8 cellular contexts compared by ENCODE assay signal in genomic region chr17:49724552-49724951, GRCh38. TPM values are rescaled to one million over a fixed set of nuclear protein-coding genes. Genes with fewer than 3 reads are reported as not detected.
DNase-seq lines count a peak whose midpoint lies in the region; ATAC-seq and TF ChIP-seq lines count a peak whose summit lies in the region.
"Not testable (repeated sequence)": the region's sequence is repeated elsewhere in the genome, so short reads cannot be mapped to it uniquely, and the experiment has no call there.

No MANE protein-coding gene starts in this region.

- not testable (repeated sequence) for H3K27me3 Mint-ChIP-seq in activated T-helper 17 cell treated with anti-CD3 and anti-CD28 coated beads, Interleukin-2, amount 50 U/mL, for 72 hours; immature natural killer cell (ENCODE audit: low read depth in 3 of 3); naive thymus-derived CD4-positive, alpha-beta T cell

- not testable (repeated sequence) for H3K9me3 Mint-ChIP-seq in activated T-helper 17 cell treated with anti-CD3 and anti-CD28 coated beads, Interleukin-2, amount 50 U/mL, for 72 hours; immature natural killer cell; naive thymus-derived CD4-positive, alpha-beta T cell

- H3K4me2 ChIP-seq in BLaER1 treated with 17β-estradiol and CSF1 and Interleukin-3, amounts not matched to agents 10 nM and 100 nM, result peak overlapping the region in 9 of 11 experiments; percentile 52 to 89 (median 84); a peak in 18 of 22 replicates

- DNase-seq in SJCRH30; immature natural killer cell; naive thymus-derived CD4-positive, alpha-beta T cell: not testable (repeated sequence)

- ATAC-seq in activated T-helper 17 cell treated with anti-CD3 and anti-CD28 coated beads, Interleukin-2, amount 50 U/mL, for 72 hours (replicated peaks); gastroesophageal sphincter; naive thymus-derived CD4-positive, alpha-beta T cell: not testable (repeated sequence)

- peaks cover 77% of the 10 kb centered on the region for H3K36me3 Mint-ChIP-seq in activated T-helper 17 cell treated with anti-CD3 and anti-CD28 coated beads, Interleukin-2, amount 50 U/mL, for 72 hours (ENCODE audit: low read depth)
- H3K36me3 Mint-ChIP-seq in immature natural killer cell, result peaks cover 14 to 52% (median 30%) of the 10 kb centered on the region in 3 donors
- peaks cover 10 to 50% (median 34%) of the 10 kb centered on the region in 5 donors for H3K36me3 Mint-ChIP-seq in naive thymus-derived CD4-positive, alpha-beta T cell

- 0 out of 20 replicates have a peak overlapping the region, but pooled peaks of 1 of the 10 experiments have one; percentile 26 for H3K4me3 ChIP-seq in BLaER1 treated with 17β-estradiol and CSF1 and Interleukin-3, amounts not matched to agents 10 nM and 100 nM
- not testable (repeated sequence) for H3K4me3 ChIP-seq in SJCRH30; gastroesophageal sphincter; naive thymus-derived CD4-positive, alpha-beta T cell (ENCODE audit: low read length); rectal smooth muscle tissue (ENCODE audit: low read length)
- H3K4me3 ChIP-seq in stomach smooth muscle (ENCODE audit: low read length in 2 of 2), result peak overlapping the region in 1 of 2 donors; percentile 8

- peaks cover 20% of the 10 kb centered on the region for H3K4me1 Mint-ChIP-seq in activated T-helper 17 cell treated with anti-CD3 and anti-CD28 coated beads, Interleukin-2, amount 50 U/mL, for 72 hours
- H3K4me1 Mint-ChIP-seq in immature natural killer cell, result peaks cover 56 to 77% of the 10 kb centered on the region in 2 donors
- H3K4me1 Mint-ChIP-seq in naive thymus-derived CD4-positive, alpha-beta T cell, result peaks cover 23 to 54% (median 41%) of the 10 kb centered on the region in 7 donors

- not testable (repeated sequence) for TF ChIP-seq POLR2A in gastroesophageal sphincter (IDR thresholded peaks at IDR 0.05)

- intact Hi-C loops in naive thymus-derived CD4-positive, alpha-beta T cell (cut with micrococcal nuclease), result not testable (repeated sequence)

- not testable (repeated sequence) for TF ChIP-seq CTCF in gastroesophageal sphincter (IDR thresholded peaks at IDR 0.05)

- H3K36me3 ChIP-seq in BLaER1 treated with 17β-estradiol and CSF1 and Interleukin-3, amounts not matched to agents 10 nM and 100 nM, result peaks cover 20 to 100% (median 83%) of the 10 kb centered on the region in 11 experiments
- not testable (repeated sequence) for H3K36me3 ChIP-seq in SJCRH30
- peaks cover 0 to 30% of the 10 kb centered on the region in 2 donors for H3K36me3 ChIP-seq in gastroesophageal sphincter
- H3K36me3 ChIP-seq in naive thymus-derived CD4-positive, alpha-beta T cell (ENCODE audit: control insufficient read depth in 2 of 3, insufficient read depth in 3 of 3, low read length in 3 of 3), result peaks cover 19 to 74% (median 28%) of the 10 kb centered on the region in 3 experiments
- H3K36me3 ChIP-seq in rectal smooth muscle tissue (ENCODE audit: control insufficient read depth, insufficient read depth, low read length), result peaks cover 13% of the 10 kb centered on the region
- peaks cover 13 to 19% of the 10 kb centered on the region in 2 donors for H3K36me3 ChIP-seq in stomach smooth muscle (ENCODE audit: control insufficient read depth in 2 of 2, insufficient read depth in 2 of 2, low read length in 2 of 2)

- CTCF ChIA-PET in naive thymus-derived CD4-positive, alpha-beta T cell (lab: Charles Lee), result interaction anchor here (0.7 to 2.2 kb wide), 3 partner anchors 15 to 130 kb away, joined by 3 to 6 read pairs (median 5); no protein-coding TSS in a partner anchor

- not testable (repeated sequence) for TF ChIP-seq EP300 in gastroesophageal sphincter (IDR thresholded peaks at IDR 0.05)

- not testable (repeated sequence) for H3K27me3 ChIP-seq in BLaER1 treated with 17β-estradiol and CSF1 and Interleukin-3, amounts not matched to agents 10 nM and 100 nM; SJCRH30; gastroesophageal sphincter; naive thymus-derived CD4-positive, alpha-beta T cell (ENCODE audit: control insufficient read depth in 2 of 2, insufficient read depth in 2 of 2, low read length in 2 of 2); rectal smooth muscle tissue (ENCODE audit: control insufficient read depth, insufficient read depth, low read length); stomach smooth muscle (ENCODE audit: control insufficient read depth in 1 of 2, insufficient read depth in 2 of 2, low read length in 2 of 2)

- peaks cover 46 to 74% (median 61%) of the 10 kb centered on the region in 10 experiments for H3K4me1 ChIP-seq in BLaER1 treated with 17β-estradiol and CSF1 and Interleukin-3, amounts not matched to agents 10 nM and 100 nM
- H3K4me1 ChIP-seq in SJCRH30 (peaks cover 34% of the 10 kb centered on the region), gastroesophageal sphincter (peaks cover 5 to 83% (median 38%) of the 10 kb centered on the region in 3 donors), rectal smooth muscle tissue (ENCODE audit: control insufficient read depth, insufficient read depth, low read length) (peaks cover 46% of the 10 kb centered on the region), stomach smooth muscle (ENCODE audit: control insufficient read depth, insufficient read depth, low read length) (peaks cover 62% of the 10 kb centered on the region)
- peaks cover 9 to 24% of the 10 kb centered on the region in 2 donors for H3K4me1 ChIP-seq in naive thymus-derived CD4-positive, alpha-beta T cell (ENCODE audit: control insufficient read depth in 2 of 2, insufficient read depth in 2 of 2, low read length in 2 of 2)

- H3K9me3 ChIP-seq in BLaER1 treated with 17β-estradiol and CSF1 and Interleukin-3, amounts not matched to agents 10 nM and 100 nM (replicated peaks in 1 of 11), result peaks cover 0 to 24% (median 13%) of the 10 kb centered on the region in 11 experiments; a peak in 14 of 22 replicates
- not testable (repeated sequence) for H3K9me3 ChIP-seq in SJCRH30 (replicated peaks); gastroesophageal sphincter; naive thymus-derived CD4-positive, alpha-beta T cell (ENCODE audit: control insufficient read depth in 2 of 3, low read length in 3 of 3); stomach smooth muscle (ENCODE audit: control insufficient read depth in 2 of 2, low read length in 2 of 2)

- H3K27ac ChIP-seq in BLaER1 treated with 17β-estradiol and CSF1 and Interleukin-3, amounts not matched to agents 10 nM and 100 nM, result peak overlapping the region in 8 of 11 experiments; percentile 63 to 85 (median 75); a peak in 16 of 22 replicates
- H3K27ac ChIP-seq in SJCRH30 (peak overlapping the region; percentile 95), gastroesophageal sphincter (peak overlapping the region; percentile 25 to 86 (median 78)), rectal smooth muscle tissue (ENCODE audit: low read depth, low read length) (peak overlapping the region; percentile 84), stomach smooth muscle (ENCODE audit: low read length) (peak overlapping the region; percentile 90)
- H3K27ac ChIP-seq in naive thymus-derived CD4-positive, alpha-beta T cell (ENCODE audit: low read depth, low read length), result peak overlapping the region; percentile 50

- WGBS in gastroesophageal sphincter (ENCODE audit: low coverage in 1 of 2), 2 donors, result 81 to 100% methylated on average over 2 to 6 of the region's 6 CpGs

- H4K20me1 ChIP-seq in BLaER1 treated with 17β-estradiol and CSF1 and Interleukin-3, amounts not matched to agents 10 nM and 100 nM, result peaks cover 0 to 54% (median 29%) of the 10 kb centered on the region in 11 experiments; a peak in 12 of 22 replicates

- H3K4me3 Mint-ChIP-seq in activated T-helper 17 cell treated with anti-CD3 and anti-CD28 coated beads, Interleukin-2, amount 50 U/mL, for 72 hours; immature natural killer cell; naive thymus-derived CD4-positive, alpha-beta T cell: not testable (repeated sequence)

- H3K27ac Mint-ChIP-seq in activated T-helper 17 cell treated with anti-CD3 and anti-CD28 coated beads, Interleukin-2, amount 50 U/mL, for 72 hours, result peak overlapping the region; percentile 72
- peak overlapping the region in 5 of 6 donors; percentile 70 to 85 (median 84) for H3K27ac Mint-ChIP-seq in immature natural killer cell
- peak overlapping the region in 8 of 9 donors; percentile 54 to 86 (median 72) for H3K27ac Mint-ChIP-seq in naive thymus-derived CD4-positive, alpha-beta T cell

- H3K9ac ChIP-seq in BLaER1 treated with 17β-estradiol and CSF1 and Interleukin-3, amounts not matched to agents 10 nM and 100 nM, result peak overlapping the region in 7 of 11 experiments; percentile 43 to 75 (median 62); a peak in 12 of 22 replicates
- not testable (repeated sequence) for H3K9ac ChIP-seq in rectal smooth muscle tissue (ENCODE audit: low read length); stomach smooth muscle (ENCODE audit: low read length in 2 of 2)

- POLR2A ChIA-PET in naive thymus-derived CD4-positive, alpha-beta T cell (lab: Charles Lee), result interaction anchor here (1.0 to 1.5 kb wide), 3 partner anchors 8 to 39 kb away, joined by 3 to 5 read pairs (median 3); no protein-coding TSS in a partner anchor

RNA-seq across cellular contexts. Expression of gene SLC35B1, which starts 16.8 kb away (rescaled TPM):
- total RNA-seq in SJCRH30 (2014; rRNA removed; shearing (Covaris generic)), result 48.9 and 52.2 TPM in 2 replicates
- total RNA-seq in activated T-helper 17 cell treated with anti-CD3 and anti-CD28 coated beads, Interleukin-2, amount 50 U/mL, for 72 hours, result 10 to 100 TPM; 29.1 to 60.9 TPM
- 10 to 100 TPM; 17.9 to 35.6 (median 19.5) TPM for total RNA-seq in gastroesophageal sphincter
- polyA plus RNA-seq in immature natural killer cell, result 10 to 100 TPM; 40.5 to 69.0 (median 53.3) TPM
- 10 to 100 TPM; 42.1 to 83.0 (median 49.0) TPM for total RNA-seq in naive thymus-derived CD4-positive, alpha-beta T cell
- 10 to 100 TPM; 23.4 to 28.5 TPM for polyA plus RNA-seq in naive thymus-derived CD4-positive, alpha-beta T cell

RNA-seq across cellular contexts. Expression of gene FAM117A, which starts 39.4 kb away (rescaled TPM):
- 9.2 and 10.1 TPM in 2 replicates for total RNA-seq in SJCRH30 (2014; rRNA removed; shearing (Covaris generic))
- 10 to 100 TPM; 25.8 TPM for total RNA-seq in activated T-helper 17 cell treated with anti-CD3 and anti-CD28 coated beads, Interleukin-2, amount 50 U/mL, for 72 hours
- 10 to 100 TPM; 12.4 to 39.5 (median 19.8) TPM for total RNA-seq in gastroesophageal sphincter
- 10 to 100 TPM; 35.3 to 68.0 (median 35.9) TPM for polyA plus RNA-seq in immature natural killer cell
- 10 to 100 TPM; 31.8 to 99.1 (median 58.5) TPM for total RNA-seq in naive thymus-derived CD4-positive, alpha-beta T cell
- polyA plus RNA-seq in naive thymus-derived CD4-positive, alpha-beta T cell, result 10 to 100 TPM; 47.2 to 59.0 TPM

RNA-seq across cellular contexts. Expression of gene SPOP, which starts 46.7 kb away (rescaled TPM):
- 31.3 and 33.0 TPM in 2 replicates for total RNA-seq in SJCRH30 (2014; rRNA removed; shearing (Covaris generic))
- total RNA-seq in activated T-helper 17 cell treated with anti-CD3 and anti-CD28 coated beads, Interleukin-2, amount 50 U/mL, for 72 hours, result 10 to 100 TPM; 62.3 to 66.8 TPM
- total RNA-seq in gastroesophageal sphincter, result 100 to 1,000 TPM; 159 to 268 (median 176) TPM
- polyA plus RNA-seq in immature natural killer cell, result 100 to 1,000 TPM in 2 of 3 donors, 10 to 100 TPM in 1; 64.9 to 180 (median 105) TPM
- total RNA-seq in naive thymus-derived CD4-positive, alpha-beta T cell, result 10 to 100 TPM; 59.6 to 94.8 (median 80.9) TPM
- 100 to 1,000 TPM; 121 to 151 TPM for polyA plus RNA-seq in naive thymus-derived CD4-positive, alpha-beta T cell
